In the genomic region with DNA sequence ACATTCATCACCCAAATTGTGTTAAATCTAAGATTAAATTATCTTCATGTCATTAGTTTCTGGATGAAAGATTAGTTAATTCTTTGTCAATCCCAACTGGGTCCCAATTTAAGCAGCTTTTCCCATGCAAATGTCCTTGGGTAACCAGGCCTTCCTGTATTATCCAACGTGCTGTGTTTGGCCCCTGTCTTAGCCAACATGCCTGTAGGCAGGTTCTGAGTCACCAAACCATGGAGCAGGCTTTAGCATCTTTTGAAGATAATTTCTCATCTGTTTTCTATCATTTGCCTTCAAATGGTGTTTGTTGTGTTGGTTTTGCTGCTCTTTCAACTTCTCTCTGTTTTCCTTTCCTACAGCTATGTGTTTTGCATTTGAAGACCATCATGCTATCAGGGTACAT, we compare ENCODE assay signal across 25 cellular contexts.
DNase-seq lines count a peak whose midpoint lies in the region; ATAC-seq and TF ChIP-seq lines count a peak whose summit lies in the region.
"Had no signal": no experiment of that assay in that cellular context is flagged by ENCODE, and none has a peak within 500 bp of the region (broad histone marks: within the 10 kb centered on the region; RNA-seq: fewer than 3 reads in every experiment).

No MANE protein-coding gene starts in this region.

- H3K27me3 Mint-ChIP-seq in WTC11 (ENCODE audit: low read depth) (no peaks in the 10 kb centered on the region), T-cell (no peaks in the 10 kb centered on the region)
- H3K27me3 Mint-ChIP-seq: CD4-positive, alpha-beta T cell; IgD-negative memory B cell; T-helper 17 cell had no signal

- no peaks in the 10 kb centered on the region for H4K20me1 ChIP-seq in GM23248 (ENCODE audit: insufficient read depth)
- no peaks in the 10 kb centered on the region for H4K20me1 ChIP-seq in smooth muscle cell (ENCODE audit: low read depth)

- no peak for TF ChIP-seq CTCF in WTC11 (IDR thresholded peaks at IDR 0.05)
- TF ChIP-seq CTCF in fibroblast of mammary gland (conservative IDR thresholded peaks at IDR 0.05; ENCODE audit: control insufficient read depth, insufficient read depth, low read depth, low read length): no peak
- no peak for TF ChIP-seq CTCF in smooth muscle cell (IDR thresholded peaks at IDR 0.05; ENCODE audit: borderline replicate concordance, insufficient read depth, poor library complexity, severe bottlenecking)

- no peaks in the 10 kb centered on the region for H3K27me3 ChIP-seq in GM23248 (replicated peaks; ENCODE audit: insufficient read depth)
- no peaks in the 10 kb centered on the region for H3K27me3 ChIP-seq in smooth muscle cell (ENCODE audit: low read depth)
- H3K27me3 ChIP-seq: neutrophil, right lobe of liver, SJSA1, suprapubic skin had no signal

- H3K4me1 Mint-ChIP-seq in WTC11 (peaks cover 59% of the 10 kb centered on the region), T-cell (peaks cover 0 to 6% (median 0%) of the 10 kb centered on the region in 3 donors)

- H3K36me3 Mint-ChIP-seq in WTC11: peaks cover 4% of the 10 kb centered on the region
- peaks cover 56% of the 10 kb centered on the region for H3K36me3 Mint-ChIP-seq in T-cell

- H3K4me3 ChIP-seq in GM23248 (no peak overlapping the region), fibroblast of mammary gland (ENCODE audit: control insufficient read depth, low read depth, low read length) (no peak overlapping the region), smooth muscle cell (no peak overlapping the region)
- H3K4me3 ChIP-seq: right lobe of liver, SJSA1, suprapubic skin had no signal

- H3K4me2 ChIP-seq in GM23248 (ENCODE audit: unreplicated experiment) (no peak overlapping the region), smooth muscle cell (peak overlapping the region; percentile 67)

- H3K9ac ChIP-seq in GM23248 (no peak overlapping the region), smooth muscle cell (ENCODE audit: low read depth) (peak overlapping the region; percentile 40)

- DNase-seq in GM23248 (peak; percentile 85), WTC11 (ENCODE audit: low spot score) (no peak), fibroblast of mammary gland (ENCODE audit: low read depth) (peak; percentile 67), smooth muscle cell (lab: John Stamatoyannopoulos, UW; ENCODE audit: unreplicated experiment) (no peak), T-cell (no peak)
- no peak for DNase-seq in effector CD8-positive, alpha-beta T cell (lab: John Stamatoyannopoulos, UW)
- DNase-seq: activated CD4-positive, alpha-beta T cell treated with anti-CD3 and anti-CD28 coated beads for 4 hours; activated gamma-delta T cell; activated T-cell treated with anti-CD3 and anti-CD28 coated beads for 4 hours; CD4-positive, alpha-beta T cell; cerebellar nuclear complex; NCI-H1092; NCI-H187 treated with DMSO at 0.1 percent for 48 hours; NCI-H2227 treated with DMSO at 0.1 percent for 48 hours; NCI-H748 treated with DMSO at 0.1 percent for 48 hours; right lobe of liver; stimulated activated CD4-positive, alpha-beta T cell treated with anti-CD3 and anti-CD28 coated beads, Interleukin-12 subunit alpha, Interleukin-12 subunit beta, amount 100 ng/mL, for 4 hours; stimulated activated CD4-positive, alpha-beta T cell treated with anti-CD3 and anti-CD28 coated beads, Interleukin-4, amount 100 ng/mL, for 1 hour; T-helper 17 cell had no signal

- H3K9me3 ChIP-seq in GM23248 (ENCODE audit: low read depth) (no peaks in the 10 kb centered on the region), smooth muscle cell (replicated peaks; ENCODE audit: low read depth) (no peaks in the 10 kb centered on the region)
- H3K9me3 ChIP-seq: neutrophil, SJSA1, suprapubic skin had no signal

- in situ Hi-C loops in GM23248 (cut with MboI): no loop called here

- H3K9me3 Mint-ChIP-seq in WTC11 (no peaks in the 10 kb centered on the region), T-cell (no peaks in the 10 kb centered on the region)
- H3K9me3 Mint-ChIP-seq: CD4-positive, alpha-beta T cell; IgD-negative memory B cell had no signal

- POLR2A ChIA-PET in WTC11 (lab: Charles Lee) (no interaction called here), T-cell (lab: Charles Lee) (no interaction called here)

- ATAC-seq in WTC11: no peak
- no peak for ATAC-seq in HG02852 (IDR thresholded peaks at IDR 0.05; ENCODE audit: unreplicated experiment)
- no peak for ATAC-seq in T-cell (replicated peaks in 1 of 4)
- ATAC-seq: right lobe of liver, T-helper 17 cell had no signal

- no peaks in the 10 kb centered on the region for H3K9me2 ChIP-seq in GM23248 (ENCODE audit: insufficient read depth)

- H3F3A ChIP-seq in GM23248 (ENCODE audit: insufficient read depth) (no peaks in the 10 kb centered on the region), smooth muscle cell (ENCODE audit: low read depth) (peaks cover 21% of the 10 kb centered on the region)

- 0 to 10% methylated on average over 1 of the region's 1 CpG for WGBS in GM23248 (ENCODE audit: low coverage in 1 of 2, low lambda C conversion rate in 2 of 2, missing lambda C conversion rate in 2 of 2), 2 experiments
- WGBS in smooth muscle cell (ENCODE audit: low lambda C conversion rate): 0% methylated on average over 1 of the region's 1 CpG

- H3K4me3 Mint-ChIP-seq in WTC11 (no peak overlapping the region), T-cell (no peak overlapping the region)
- H3K4me3 Mint-ChIP-seq: CD4-positive, alpha-beta T cell; IgD-negative memory B cell; T-helper 17 cell had no signal

- no peak overlapping the region for H2AFZ ChIP-seq in GM23248
- H2AFZ ChIP-seq in smooth muscle cell (ENCODE audit: low read depth): no peak overlapping the region

- H3K79me2 ChIP-seq in GM23248 (ENCODE audit: insufficient read depth) (no peaks in the 10 kb centered on the region), smooth muscle cell (ENCODE audit: low read depth) (no peaks in the 10 kb centered on the region)

- CTCF ChIA-PET in WTC11 (lab: Charles Lee): interaction anchor here (1.3 to 3.8 kb wide), 2 partner anchors 11 to 271 kb away, joined by 6 to 63 read pairs; no protein-coding TSS in a partner anchor
- CTCF ChIA-PET in T-cell (lab: Charles Lee): interaction anchor here (0.5 to 3.6 kb wide), 7 partner anchors 59 to 358 kb away, joined by 3 to 39 read pairs (median 4); no protein-coding TSS in a partner anchor

- H3K27ac Mint-ChIP-seq in WTC11: peak overlapping the region; percentile 4; the same call in 1 of the 2 replicates
- H3K27ac Mint-ChIP-seq in T-cell: no peak overlapping the region
- H3K27ac Mint-ChIP-seq: CD4-positive, alpha-beta T cell; IgD-negative memory B cell; progenitor cell of endocrine pancreas; T-helper 17 cell had no signal

- no peak overlapping the region for H3K27ac ChIP-seq in GM23248
- H3K27ac ChIP-seq in smooth muscle cell (ENCODE audit: low read depth): peak overlapping the region; percentile 82
- H3K27ac ChIP-seq: neutrophil, right lobe of liver, SJSA1, suprapubic skin had no signal

- H3K36me3 ChIP-seq in GM23248 (ENCODE audit: low read depth) (no peaks in the 10 kb centered on the region), smooth muscle cell (ENCODE audit: low read depth) (no peaks in the 10 kb centered on the region)
- H3K36me3 ChIP-seq: neutrophil, right lobe of liver, SJSA1 had no signal

- peaks cover 18% of the 10 kb centered on the region for H3K4me1 ChIP-seq in GM23248 (ENCODE audit: insufficient read depth)
- no peaks in the 10 kb centered on the region for H3K4me1 ChIP-seq in smooth muscle cell (ENCODE audit: low read depth)
- H3K4me1 ChIP-seq: SJSA1 had no signal

TF ChIP-seq in WTC11, 78 proteins besides CTCF, POLR2A, EP300 and RAD21:
- TF ChIP-seq PRRX2 (CRISPR knock-in tag; IDR thresholded peaks at IDR 0.05): no peak
- TF ChIP-seq, protein P1, sequence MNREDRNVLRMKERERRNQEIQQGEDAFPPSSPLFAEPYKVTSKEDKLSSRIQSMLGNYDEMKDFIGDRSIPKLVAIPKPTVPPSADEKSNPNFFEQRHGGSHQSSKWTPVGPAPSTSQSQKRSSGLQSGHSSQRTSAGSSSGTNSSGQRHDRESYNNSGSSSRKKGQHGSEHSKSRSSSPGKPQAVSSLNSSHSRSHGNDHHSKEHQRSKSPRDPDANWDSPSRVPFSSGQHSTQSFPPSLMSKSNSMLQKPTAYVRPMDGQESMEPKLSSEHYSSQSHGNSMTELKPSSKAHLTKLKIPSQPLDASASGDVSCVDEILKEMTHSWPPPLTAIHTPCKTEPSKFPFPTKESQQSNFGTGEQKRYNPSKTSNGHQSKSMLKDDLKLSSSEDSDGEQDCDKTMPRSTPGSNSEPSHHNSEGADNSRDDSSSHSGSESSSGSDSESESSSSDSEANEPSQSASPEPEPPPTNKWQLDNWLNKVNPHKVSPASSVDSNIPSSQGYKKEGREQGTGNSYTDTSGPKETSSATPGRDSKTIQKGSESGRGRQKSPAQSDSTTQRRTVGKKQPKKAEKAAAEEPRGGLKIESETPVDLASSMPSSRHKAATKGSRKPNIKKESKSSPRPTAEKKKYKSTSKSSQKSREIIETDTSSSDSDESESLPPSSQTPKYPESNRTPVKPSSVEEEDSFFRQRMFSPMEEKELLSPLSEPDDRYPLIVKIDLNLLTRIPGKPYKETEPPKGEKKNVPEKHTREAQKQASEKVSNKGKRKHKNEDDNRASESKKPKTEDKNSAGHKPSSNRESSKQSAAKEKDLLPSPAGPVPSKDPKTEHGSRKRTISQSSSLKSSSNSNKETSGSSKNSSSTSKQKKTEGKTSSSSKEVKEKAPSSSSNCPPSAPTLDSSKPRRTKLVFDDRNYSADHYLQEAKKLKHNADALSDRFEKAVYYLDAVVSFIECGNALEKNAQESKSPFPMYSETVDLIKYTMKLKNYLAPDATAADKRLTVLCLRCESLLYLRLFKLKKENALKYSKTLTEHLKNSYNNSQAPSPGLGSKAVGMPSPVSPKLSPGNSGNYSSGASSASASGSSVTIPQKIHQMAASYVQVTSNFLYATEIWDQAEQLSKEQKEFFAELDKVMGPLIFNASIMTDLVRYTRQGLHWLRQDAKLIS (CRISPR knock-in tag; IDR thresholded peaks at IDR 0.05; ENCODE audit: borderline replicate concordance): no peak
TF ChIP-seq in WTC11: peak in this region for 0.

Comparison
In these comparisons a context has a peak if more than half of its experiments do, and no peak if none do; other contexts are left out.
1. DNase-seq: peak in GM23248 (single experiment) and fibroblast of mammary gland (single experiment); none in WTC11 (single experiment), smooth muscle cell (single experiment), effector CD8-positive, alpha-beta T cell (single experiment) and T-cell (0 of 34).